Comparison of ENCODE assay signal across 2 cellular contexts in genomic region chrX:100376581-100376980, GRCh38.
TF ChIP-seq lines count a peak whose summit lies in the region.

No MANE protein-coding gene starts in this region.

TF ChIP-seq in IMR-90, 13 proteins besides CTCF, POLR2A, EP300 and RAD21:
- TF ChIP-seq MAFK (IDR thresholded peaks at IDR 0.05; ENCODE audit: low read depth, low read length) (no peak), CEBPB (IDR thresholded peaks at IDR 0.05; ENCODE audit: low read depth, low read length) (0 out of 2 replicates have a peak, but pooled peaks have one; percentile 19)

TF ChIP-seq in GM12891, 5 proteins besides CTCF, POLR2A, EP300 and RAD21:
- TF ChIP-seq SPI1 (IDR thresholded peaks at IDR 0.05; ENCODE audit: low read depth, low read length) (no peak), POU2F2 (IDR thresholded peaks at IDR 0.05; ENCODE audit: low read depth, low read length) (no peak), POLR2AphosphoS5 (IDR thresholded peaks at IDR 0.05; ENCODE audit: low read depth, low read length) (no peak)
TF ChIP-seq in GM12891: peak in this region for 0.
